In genomic region chr15:34365073-34365825, GRCh38 we compare ENCODE assay signal across 9 cellular contexts. TPM values are rescaled to one million over a fixed set of nuclear protein-coding genes. Genes with fewer than 3 reads are reported as not detected.
DNase-seq lines count a peak whose midpoint lies in the region; ATAC-seq and TF ChIP-seq lines count a peak whose summit lies in the region.
"Had no signal": no experiment of that assay in that cellular context is flagged by ENCODE, and none has a peak within 500 bp of the region (broad histone marks: within the 10 kb centered on the region; RNA-seq: fewer than 3 reads in every experiment).

No MANE protein-coding gene starts in this region.

- TF ChIP-seq CTCF in AG04450 (IDR thresholded peaks at IDR 0.05; ENCODE audit: low read depth, low read length): no peak

- no peak overlapping the region for H3K27ac ChIP-seq in AG04450 (ENCODE audit: low read depth, low read length)

- CTCF ChIA-PET in AG04450 (lab: Charles Lee): interaction anchor here (0.6 to 1.2 kb wide), 2 partner anchors 23 to 141 kb away, joined by 3 read pairs; partner anchors contain the start of gene NOP10

- in situ Hi-C loops in HAP-1 (cut with MboI; ENCODE audit: low sequenced_read_pairs): loop anchor here (10.0 kb wide), 1 partner anchor 260 kb away; the partner anchor contains the start of genes EMC7 and PGBD4

- peaks cover 24% of the 10 kb centered on the region for H3K36me3 ChIP-seq in HAP-1 (replicated peaks)

- POLR2A ChIA-PET in AG04450 (lab: Yijun Ruan, JAX): no interaction called here
- POLR2A ChIA-PET in activated naive CD8-positive, alpha-beta T cell treated with anti-CD3 and anti-CD28 coated beads, Interleukin-2, amount 10 ng/mL, durations not matched to agents 7 days and 5 days (lab: Charles Lee): interaction anchor here (2.7 to 3.6 kb wide), 5 partner anchors 28 to 219 kb away, joined by 11 to 39 read pairs (median 26); partner anchors contain the start of genes GOLGA8A, GOLGA8B and SLC12A6

- no peaks in the 10 kb centered on the region for H3K9me3 Mint-ChIP-seq in activated naive CD8-positive, alpha-beta T cell treated with anti-CD3 and anti-CD28 coated beads, Interleukin-2, amount 10 ng/mL, durations not matched to agents 7 days and 5 days

- H3K27me3 Mint-ChIP-seq in activated naive CD8-positive, alpha-beta T cell treated with anti-CD3 and anti-CD28 coated beads, Interleukin-2, amount 10 ng/mL, durations not matched to agents 7 days and 5 days: peaks cover under 1% of the 10 kb centered on the region

- H3K27ac Mint-ChIP-seq in activated naive CD8-positive, alpha-beta T cell treated with anti-CD3 and anti-CD28 coated beads, Interleukin-2, amount 10 ng/mL, durations not matched to agents 7 days and 5 days: peak overlapping the region; percentile 85

- no peak for DNase-seq in AG04450 (ENCODE audit: low read depth, low spot score)
- no peak for DNase-seq in HAP-1 (ENCODE audit: low spot score in 2 of 2)
- no peak for DNase-seq in activated naive CD8-positive, alpha-beta T cell treated with anti-CD3 and anti-CD28 coated beads, Interleukin-2, amount 10 ng/mL, durations not matched to agents 7 days and 5 days
- peak; percentile 18 for DNase-seq in iris pigment epithelial cell (ENCODE audit: low read depth)
- DNase-seq in ecto neural progenitor cell (ENCODE audit: low spot score): no peak
- no peak for DNase-seq in NCI-H2107 treated with DMSO at 0.1 percent for 48 hours (lab: John Stamatoyannopoulos, UW; ENCODE audit: unreplicated experiment)

- no peaks in the 10 kb centered on the region; the same call in 1 of the 2 replicates for H3K9me3 ChIP-seq in AG04450 (ENCODE audit: control insufficient read depth, insufficient read depth, low read length)
- no peaks in the 10 kb centered on the region for H3K9me3 ChIP-seq in HAP-1

- H3K27me3 ChIP-seq in AG04450 (ENCODE audit: control insufficient read depth, insufficient read depth, low read length) (no peaks in the 10 kb centered on the region), HAP-1 (ENCODE audit: low read depth) (no peaks in the 10 kb centered on the region)

- peaks cover 11% of the 10 kb centered on the region for H3K36me3 Mint-ChIP-seq in activated naive CD8-positive, alpha-beta T cell treated with anti-CD3 and anti-CD28 coated beads, Interleukin-2, amount 10 ng/mL, durations not matched to agents 7 days and 5 days

- no peak for ATAC-seq in activated naive CD8-positive, alpha-beta T cell treated with anti-CD3 and anti-CD28 coated beads, Interleukin-2, amount 10 ng/mL, durations not matched to agents 7 days and 5 days (ENCODE audit: low read depth)
- ATAC-seq in GM21528 (IDR thresholded peaks at IDR 0.05; ENCODE audit: low FRiP score, unreplicated experiment): no peak
- no peak for ATAC-seq in HG02852 (IDR thresholded peaks at IDR 0.05; ENCODE audit: unreplicated experiment)

- H3K4me3 ChIP-seq in AG04450 (ENCODE audit: low read depth, low read length) (peak overlapping the region; percentile 38), HAP-1 (peak overlapping the region; percentile 65; the same call in 1 of the 2 replicates)

- peaks cover 13% of the 10 kb centered on the region for H3K4me1 ChIP-seq in HAP-1

- peaks cover 27% of the 10 kb centered on the region for H3K4me1 Mint-ChIP-seq in activated naive CD8-positive, alpha-beta T cell treated with anti-CD3 and anti-CD28 coated beads, Interleukin-2, amount 10 ng/mL, durations not matched to agents 7 days and 5 days

- peak overlapping the region; percentile 98 for H3K4me3 Mint-ChIP-seq in activated naive CD8-positive, alpha-beta T cell treated with anti-CD3 and anti-CD28 coated beads, Interleukin-2, amount 10 ng/mL, durations not matched to agents 7 days and 5 days

RNA-seq across cellular contexts. Expression of gene LPCAT4, which starts 1.7 kb away (rescaled TPM):
- polyA plus RNA-seq in AG04450 (2011; rRNA removed): 20.4 and 23.2 TPM in 2 replicates
- 14.2 and 17.7 TPM in 2 replicates for polyA minus RNA-seq in AG04450 (2011; rRNA and poly(A)+ RNA removed)
- 100 to 1,000 TPM; 112 to 119 TPM for total RNA-seq in activated naive CD8-positive, alpha-beta T cell treated with anti-CD3 and anti-CD28 coated beads, Interleukin-2, amount 10 ng/mL, durations not matched to agents 7 days and 5 days

RNA-seq across cellular contexts. Expression of gene NUTM1, which starts 22.1 kb away (rescaled TPM):
- polyA plus RNA-seq in AG04450 (2011; rRNA removed): not detected in 2 replicates
- not detected in 2 replicates for polyA minus RNA-seq in AG04450 (2011; rRNA and poly(A)+ RNA removed)
- total RNA-seq in activated naive CD8-positive, alpha-beta T cell treated with anti-CD3 and anti-CD28 coated beads, Interleukin-2, amount 10 ng/mL, durations not matched to agents 7 days and 5 days: not detected
- total RNA-seq: NCI-H460 had no signal

RNA-seq across cellular contexts. Expression of gene NOP10, which starts 22.3 kb away (rescaled TPM):
- polyA plus RNA-seq in AG04450 (2011; rRNA removed): 262 and 363 TPM in 2 replicates
- 99.2 and 151 TPM in 2 replicates for polyA minus RNA-seq in AG04450 (2011; rRNA and poly(A)+ RNA removed)
- 100 to 1,000 TPM; 142 to 143 TPM for total RNA-seq in activated naive CD8-positive, alpha-beta T cell treated with anti-CD3 and anti-CD28 coated beads, Interleukin-2, amount 10 ng/mL, durations not matched to agents 7 days and 5 days

RNA-seq across cellular contexts. Expression of gene SLC12A6, which starts 27.7 kb away (rescaled TPM):
- polyA plus RNA-seq in AG04450 (2011; rRNA removed): 16.0 and 19.1 TPM in 2 replicates
- 33.2 and 39.5 TPM in 2 replicates for polyA minus RNA-seq in AG04450 (2011; rRNA and poly(A)+ RNA removed)
- 10 to 100 TPM; 42.0 to 44.9 TPM for total RNA-seq in activated naive CD8-positive, alpha-beta T cell treated with anti-CD3 and anti-CD28 coated beads, Interleukin-2, amount 10 ng/mL, durations not matched to agents 7 days and 5 days
